In genomic region chr3:20225769-20226168, GRCh38 we compare ENCODE assay signal across 8 cellular contexts. TPM values are rescaled to one million over a fixed set of nuclear protein-coding genes. Genes with fewer than 3 reads are reported as not detected.
DNase-seq lines count a peak whose midpoint lies in the region; ATAC-seq and TF ChIP-seq lines count a peak whose summit lies in the region.

No MANE protein-coding gene starts in this region.

- H3K4me1 ChIP-seq in adrenal gland (replicated peaks in 1 of 2) (no peaks in the 10 kb centered on the region), Peyer's patch (no peaks in the 10 kb centered on the region)

- H3K27me3 ChIP-seq in adrenal gland (no peaks in the 10 kb centered on the region), Peyer's patch (no peaks in the 10 kb centered on the region)

- no peaks in the 10 kb centered on the region for H3K9me3 Mint-ChIP-seq in effector memory CD8-positive, alpha-beta T cell

- H3K27ac ChIP-seq in adrenal gland, result no peak overlapping the region
- H3K27ac ChIP-seq in Peyer's patch, result no peak overlapping the region

- TF ChIP-seq CTCF in LNCAP (IDR thresholded peaks at IDR 0.05) (peak; percentile 51), adrenal gland (IDR thresholded peaks at IDR 0.05) (peak in 4 of 6 experiments; percentile 16 to 32 (median 22)), Peyer's patch (IDR thresholded peaks at IDR 0.05) (peak in 3 of 6 experiments; percentile 14 to 34 (median 19))

- TF ChIP-seq POLR2A in adrenal gland (IDR thresholded peaks at IDR 0.05) (no peak), Peyer's patch (IDR thresholded peaks at IDR 0.05) (no peak)

- 26 to 40% (median 34%) methylated on average over 2 of the region's 2 CpGs for WGBS in adrenal gland, 4 donors

- ATAC-seq in effector memory CD8-positive, alpha-beta T cell (replicated peaks), result no peak
- no peak for ATAC-seq in HG03571 (IDR thresholded peaks at IDR 0.05; ENCODE audit: unreplicated experiment)

- H3K36me3 Mint-ChIP-seq in effector memory CD8-positive, alpha-beta T cell (ENCODE audit: insufficient read depth), result no peaks in the 10 kb centered on the region

- intact Hi-C loops in adrenal gland (cut with DNase I), result no loop called here

- H3K9me3 ChIP-seq in adrenal gland (replicated peaks in 1 of 3) (no peaks in the 10 kb centered on the region), Peyer's patch (no peaks in the 10 kb centered on the region)

- H3K4me3 Mint-ChIP-seq in effector memory CD8-positive, alpha-beta T cell, result no peak overlapping the region

- H3K27ac Mint-ChIP-seq in effector memory CD8-positive, alpha-beta T cell, result no peak overlapping the region

- H3K27me3 Mint-ChIP-seq in effector memory CD8-positive, alpha-beta T cell, result no peaks in the 10 kb centered on the region

- DNase-seq in ELR (ENCODE audit: low read depth) (peak; percentile 48), adrenal gland (no peak), left kidney (ENCODE audit: low read depth, low spot score) (peak; percentile 65), Peyer's patch (no peak), HCEC 1CT (no peak)
- no peak for DNase-seq in effector memory CD8-positive, alpha-beta T cell

- no peaks in the 10 kb centered on the region for H3K36me3 ChIP-seq in adrenal gland (replicated peaks in 1 of 2)
- no peaks in the 10 kb centered on the region for H3K36me3 ChIP-seq in Peyer's patch

- H3K4me1 Mint-ChIP-seq in effector memory CD8-positive, alpha-beta T cell (ENCODE audit: low read depth in 2 of 2), result no peaks in the 10 kb centered on the region

- H3K4me3 ChIP-seq in adrenal gland (no peak overlapping the region), Peyer's patch (no peak overlapping the region)

RNA-seq across cellular contexts. Expression of gene SGO1, which starts 39.8 kb away (rescaled TPM):
- total RNA-seq in adrenal gland, result under 1 TPM in 6 of 8 donors, not detected in 2; 0.41 to 0.97 (median 0.56) TPM
- polyA plus RNA-seq in adrenal gland, result under 1 TPM; 0.13 to 0.86 (median 0.16) TPM
- total RNA-seq in Peyer's patch, result 1 to 10 TPM; 3.2 to 9.9 (median 3.9) TPM

Comparison
In these comparisons a context has a peak if more than half of its experiments do, and no peak if none do; other contexts are left out.
1. DNase-seq: peak in ELR (single experiment) and left kidney (single experiment); none in adrenal gland (0 of 7), effector memory CD8-positive, alpha-beta T cell (0 of 3), Peyer's patch (0 of 3) and HCEC 1CT (single experiment).